20 cellular contexts compared by ENCODE assay signal in genomic region chr11:73753938-73754337, GRCh38.
"Had no signal": no experiment of that assay in that cellular context is flagged by ENCODE, and none has a peak within 500 bp of the region (broad histone marks: within the 10 kb centered on the region; RNA-seq: fewer than 3 reads in every experiment).

No MANE protein-coding gene starts in this region.

- H3K9me3 ChIP-seq: body of pancreas, sigmoid colon, thoracic aorta had no signal

- H3K27ac ChIP-seq: cardiac muscle cell, foreskin keratinocyte, sigmoid colon, thoracic aorta had no signal

- H3K4me3 ChIP-seq: body of pancreas, cardiac muscle cell, sigmoid colon, thoracic aorta had no signal

- H3K27me3 Mint-ChIP-seq: activated CD4-positive, alpha-beta T cell treated with anti-CD3 and anti-CD28 coated beads for 36 hours; activated naive CD4-positive, alpha-beta T cell treated with anti-CD3 and anti-CD28 coated beads, Interleukin-2, amount 10 ng/mL, durations not matched to agents 7 days and 5 days; activated naive CD8-positive, alpha-beta T cell treated with anti-CD3 and anti-CD28 coated beads, Interleukin-2, amount 50 U/mL, for 24 hours; naive thymus-derived CD4-positive, alpha-beta T cell had no signal

- ATAC-seq: activated CD4-positive, alpha-beta T cell treated with anti-CD3 and anti-CD28 coated beads for 36 hours; activated naive CD8-positive, alpha-beta T cell treated with anti-CD3 and anti-CD28 coated beads, Interleukin-2, amount 50 U/mL, for 24 hours; body of pancreas; foreskin keratinocyte; naive thymus-derived CD4-positive, alpha-beta T cell; WTC11 had no signal

- H3K27ac Mint-ChIP-seq: activated CD4-positive, alpha-beta T cell treated with anti-CD3 and anti-CD28 coated beads for 36 hours; activated naive CD4-positive, alpha-beta T cell treated with anti-CD3 and anti-CD28 coated beads, Interleukin-2, amount 10 ng/mL, durations not matched to agents 7 days and 5 days; activated naive CD8-positive, alpha-beta T cell treated with anti-CD3 and anti-CD28 coated beads, Interleukin-2, amount 50 U/mL, for 24 hours; WTC11 had no signal

- H3K36me3 ChIP-seq: cardiac muscle cell, sigmoid colon, thoracic aorta had no signal

- H3K27me3 ChIP-seq: body of pancreas, cardiac muscle cell, foreskin keratinocyte, sigmoid colon had no signal

- H3K9me3 Mint-ChIP-seq: activated naive CD4-positive, alpha-beta T cell treated with anti-CD3 and anti-CD28 coated beads, Interleukin-2, amount 10 ng/mL, durations not matched to agents 7 days and 5 days; activated naive CD8-positive, alpha-beta T cell treated with anti-CD3 and anti-CD28 coated beads, Interleukin-2, amount 50 U/mL, for 24 hours; naive thymus-derived CD4-positive, alpha-beta T cell; neural crest cell; WTC11 had no signal

- H3K4me3 Mint-ChIP-seq: activated CD4-positive, alpha-beta T cell treated with anti-CD3 and anti-CD28 coated beads for 36 hours; activated naive CD4-positive, alpha-beta T cell treated with anti-CD3 and anti-CD28 coated beads, Interleukin-2, amount 10 ng/mL, durations not matched to agents 7 days and 5 days; activated naive CD8-positive, alpha-beta T cell treated with anti-CD3 and anti-CD28 coated beads, Interleukin-2, amount 50 U/mL, for 24 hours; neural crest cell; WTC11 had no signal

- DNase-seq: activated CD4-positive, alpha-beta T cell treated with anti-CD3 and anti-CD28 coated beads for 36 hours; activated CD4-positive, alpha-beta T cell treated with anti-CD3 and anti-CD28 coated beads, Interleukin-2, amount 50 U/mL, for 4 hours; activated effector memory CD4-positive, alpha-beta T cell treated with anti-CD3 and anti-CD28 coated beads, Interleukin-2, amount 50 U/mL, for 16 hours; activated naive CD4-positive, alpha-beta T cell treated with anti-CD3 and anti-CD28 coated beads, Interleukin-2, amount 10 ng/mL, durations not matched to agents 7 days and 5 days; activated naive CD8-positive, alpha-beta T cell treated with anti-CD3 and anti-CD28 coated beads, Interleukin-2, amount 50 U/mL, for 24 hours; anterior cingulate cortex; body of pancreas; foreskin keratinocyte; kidney glomerular epithelial cell; mesenchymal stem cell; naive thymus-derived CD4-positive, alpha-beta T cell; posterior cingulate gyrus; sigmoid colon; stimulated activated CD4-positive, alpha-beta T cell treated with anti-CD3 and anti-CD28 coated beads, Interleukin-2, amount 100 ng/mL, for 48 hours; stimulated activated naive CD4-positive, alpha-beta T cell treated with Interleukin-2 at 50 U/mL for 16 hours; T1000 had no signal
